ENCODE assay signal across 10 cellular contexts in genomic region chr1:213564215-213564659, GRCh38.
DNase-seq lines count a peak whose midpoint lies in the region; ATAC-seq and TF ChIP-seq lines count a peak whose summit lies in the region.
"Had no signal": no experiment of that assay in that cellular context is flagged by ENCODE, and none has a peak within 500 bp of the region (broad histone marks: within the 10 kb centered on the region; RNA-seq: fewer than 3 reads in every experiment).

No MANE protein-coding gene starts in this region.

- no peak overlapping the region for H3K4me2 ChIP-seq in OCI-LY1 (ENCODE audit: low read length)

- no peak overlapping the region for H3K27ac ChIP-seq in OCI-LY1 (ENCODE audit: low read depth, low read length, poor library complexity, severe bottlenecking)

- H4K20me1 ChIP-seq in OCI-LY1 (ENCODE audit: insufficient read depth, low read length) = no peaks in the 10 kb centered on the region

- H3K4me3 ChIP-seq in OCI-LY1 (ENCODE audit: low read depth, low read length, poor library complexity, severe bottlenecking) = no peak overlapping the region

- ATAC-seq in GM21576 (IDR thresholded peaks at IDR 0.05; ENCODE audit: unreplicated experiment) = no peak

- peak; percentile 45 for DNase-seq in ACHN
- DNase-seq in HT1080 (ENCODE audit: low read depth) = peak; percentile 27
- peak; percentile 5 for DNase-seq in globus pallidus (ENCODE audit: low spot score)
- DNase-seq in HK-2 (ENCODE audit: unreplicated experiment) = no peak
- DNase-seq in ureter (ENCODE audit: low spot score) = no peak
- DNase-seq in A172 (ENCODE audit: low spot score) = no peak
- DNase-seq: CD4-positive, CD25-positive, alpha-beta regulatory T cell; T-helper 1 cell had no signal

- no peaks in the 10 kb centered on the region for H3K9me2 ChIP-seq in OCI-LY1 (ENCODE audit: low read depth, low read length)

- no peaks in the 10 kb centered on the region for H3K79me2 ChIP-seq in OCI-LY1 (ENCODE audit: insufficient read depth, low read length)

- H3F3A ChIP-seq in OCI-LY1 (ENCODE audit: insufficient read depth, low read length) = no peaks in the 10 kb centered on the region

- no peak overlapping the region for H3K9ac ChIP-seq in OCI-LY1 (ENCODE audit: low read length)

- no peaks in the 10 kb centered on the region for H3K27me3 ChIP-seq in OCI-LY1 (ENCODE audit: insufficient read depth, low read length)

- no peaks in the 10 kb centered on the region for H3K36me3 ChIP-seq in OCI-LY1 (ENCODE audit: insufficient read depth, low read length)

- H2AFZ ChIP-seq in OCI-LY1 (ENCODE audit: low read length) = no peak overlapping the region

- peaks cover 2% of the 10 kb centered on the region; the same call in 1 of the 2 replicates for H3K9me3 ChIP-seq in OCI-LY1 (ENCODE audit: low read length)

- no peaks in the 10 kb centered on the region for H3K4me1 ChIP-seq in OCI-LY1 (ENCODE audit: insufficient read depth, low read length, severe bottlenecking)

- peak; percentile 40 for TF ChIP-seq CTCF in OCI-LY1 (IDR thresholded peaks at IDR 0.05; ENCODE audit: low read length)

- in situ Hi-C loops in ACHN (cut with HindIII; ENCODE audit: low pct_ligation_motif_present, low pct_unique_long_range_greater_than_20kb, low sequenced_read_pairs) = no loop called here

Comparison
In these comparisons a context has a peak if more than half of its experiments do, and no peak if none do; other contexts are left out.
1. DNase-seq: peak in ACHN (single experiment), HT1080 (single experiment) and globus pallidus (single experiment); none in HK-2 (single experiment), ureter (single experiment) and A172 (single experiment).